In the genomic region with DNA sequence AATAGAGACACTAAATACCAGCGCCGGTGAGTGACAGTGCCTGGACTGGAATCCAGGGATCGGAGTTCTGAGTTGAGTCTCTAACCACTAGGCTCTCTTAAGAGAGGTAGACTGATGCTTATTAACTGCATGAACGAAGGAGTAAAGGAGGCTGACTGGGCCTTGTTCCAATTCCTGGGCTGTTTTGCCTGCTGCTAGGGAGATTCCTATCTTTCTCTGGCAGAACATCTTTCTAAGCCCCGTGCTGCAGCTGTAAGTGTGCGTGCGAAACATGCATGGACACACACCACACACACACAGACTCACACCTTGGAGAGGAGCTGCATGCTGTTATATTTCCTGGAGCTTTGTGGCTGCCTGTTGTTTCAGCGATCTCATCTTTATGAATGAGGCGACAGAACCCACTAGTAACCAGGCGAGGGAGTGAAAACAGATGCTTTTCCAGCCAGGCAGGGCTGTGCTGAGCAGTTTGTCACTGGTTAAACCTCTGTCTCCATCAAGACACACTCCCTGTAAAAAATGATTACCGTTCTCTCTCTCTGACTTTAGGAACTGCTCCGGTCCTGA, we compare ENCODE assay signal across 8 cellular contexts.
DNase-seq lines count a peak whose midpoint lies in the region; ATAC-seq lines count a peak whose summit lies in the region.

No MANE protein-coding gene starts in this region.

- H3K9me3 Mint-ChIP-seq in activated T-helper 2 cell treated with anti-CD3 and anti-CD28 coated beads, Interferon-gamma antibody, Interleukin-2, Interleukin-4, amounts not matched to agents 10 μg/mL and 5 μg/mL and 100 μg/mL, durations not matched to agents 14 hours and 24 hours and 36 hours, result no peaks in the 10 kb centered on the region
- H3K9me3 Mint-ChIP-seq in immature natural killer cell, result no peaks in the 10 kb centered on the region
- no peaks in the 10 kb centered on the region for H3K9me3 Mint-ChIP-seq in stimulated activated naive B cell treated with anti-CD40 and anti-IgM and Interleukin-4, amounts not matched to agents 10 μg/mL and 1 μg/mL and 100 μg/mL, for 72 hours

- peak overlapping the region; percentile 59 for H3K4me3 Mint-ChIP-seq in activated T-helper 2 cell treated with anti-CD3 and anti-CD28 coated beads, Interferon-gamma antibody, Interleukin-2, Interleukin-4, amounts not matched to agents 10 μg/mL and 5 μg/mL and 100 μg/mL, durations not matched to agents 14 hours and 24 hours and 36 hours (ENCODE audit: low read depth)
- H3K4me3 Mint-ChIP-seq in immature natural killer cell, result peak overlapping the region; percentile 66 to 83 (median 78)
- H3K4me3 Mint-ChIP-seq in stimulated activated naive B cell treated with anti-CD40 and anti-IgM and Interleukin-4, amounts not matched to agents 10 μg/mL and 1 μg/mL and 100 μg/mL, for 72 hours, result peak overlapping the region; percentile 37 to 42

- no peaks in the 10 kb centered on the region for H3K27me3 Mint-ChIP-seq in activated T-helper 2 cell treated with anti-CD3 and anti-CD28 coated beads, Interferon-gamma antibody, Interleukin-2, Interleukin-4, amounts not matched to agents 10 μg/mL and 5 μg/mL and 100 μg/mL, durations not matched to agents 14 hours and 24 hours and 36 hours (ENCODE audit: low read depth)
- peaks cover 6 to 9% (median 7%) of the 10 kb centered on the region in 3 donors for H3K27me3 Mint-ChIP-seq in immature natural killer cell (ENCODE audit: low read depth in 3 of 3)
- H3K27me3 Mint-ChIP-seq in stimulated activated naive B cell treated with anti-CD40 and anti-IgM and Interleukin-4, amounts not matched to agents 10 μg/mL and 1 μg/mL and 100 μg/mL, for 72 hours, result no peaks in the 10 kb centered on the region

- no peaks in the 10 kb centered on the region for H3K9me3 ChIP-seq in KOPT-K1 (ENCODE audit: insufficient read depth, low read length, poor library complexity, severe bottlenecking)

- ATAC-seq in GM21576 (IDR thresholded peaks at IDR 0.05; ENCODE audit: unreplicated experiment), result peak; percentile 24
- ATAC-seq in stimulated activated naive B cell treated with anti-CD40 and anti-IgM and Interleukin-4, amounts not matched to agents 10 μg/mL and 1 μg/mL and 100 μg/mL, for 72 hours (replicated peaks), result peak; percentile 56 to 59

- intact Hi-C loops in activated T-helper 2 cell treated with anti-CD3 and anti-CD28 coated beads, Interferon-gamma antibody, Interleukin-2, Interleukin-4, amounts not matched to agents 10 μg/mL and 5 μg/mL and 100 μg/mL, durations not matched to agents 14 hours and 24 hours and 36 hours (cut with micrococcal nuclease), result loop anchor here (1.0 to 5.0 kb wide), 8 partner anchors 11 to 186 kb away; no protein-coding TSS in a partner anchor

- peak overlapping the region; percentile 99 for H3K27ac Mint-ChIP-seq in activated T-helper 2 cell treated with anti-CD3 and anti-CD28 coated beads, Interferon-gamma antibody, Interleukin-2, Interleukin-4, amounts not matched to agents 10 μg/mL and 5 μg/mL and 100 μg/mL, durations not matched to agents 14 hours and 24 hours and 36 hours
- H3K27ac Mint-ChIP-seq in immature natural killer cell, result peak overlapping the region; percentile 90 to 96 (median 94)
- H3K27ac Mint-ChIP-seq in stimulated activated naive B cell treated with anti-CD40 and anti-IgM and Interleukin-4, amounts not matched to agents 10 μg/mL and 1 μg/mL and 100 μg/mL, for 72 hours, result peak overlapping the region; percentile 95

- H3K27ac ChIP-seq in KOPT-K1 (ENCODE audit: low read depth, low read length, poor library complexity, severe bottlenecking), result peak overlapping the region; percentile 83

- peaks cover 63% of the 10 kb centered on the region for H3K4me1 Mint-ChIP-seq in activated T-helper 2 cell treated with anti-CD3 and anti-CD28 coated beads, Interferon-gamma antibody, Interleukin-2, Interleukin-4, amounts not matched to agents 10 μg/mL and 5 μg/mL and 100 μg/mL, durations not matched to agents 14 hours and 24 hours and 36 hours (ENCODE audit: low read depth)
- H3K4me1 Mint-ChIP-seq in immature natural killer cell, result peaks cover 55 to 68% of the 10 kb centered on the region in 2 donors
- peaks cover 38 to 62% of the 10 kb centered on the region in 2 donors for H3K4me1 Mint-ChIP-seq in stimulated activated naive B cell treated with anti-CD40 and anti-IgM and Interleukin-4, amounts not matched to agents 10 μg/mL and 1 μg/mL and 100 μg/mL, for 72 hours

- no peaks in the 10 kb centered on the region for H3K36me3 ChIP-seq in KOPT-K1 (ENCODE audit: insufficient read depth, low read length)

- H3K36me3 Mint-ChIP-seq in activated T-helper 2 cell treated with anti-CD3 and anti-CD28 coated beads, Interferon-gamma antibody, Interleukin-2, Interleukin-4, amounts not matched to agents 10 μg/mL and 5 μg/mL and 100 μg/mL, durations not matched to agents 14 hours and 24 hours and 36 hours (ENCODE audit: low read depth), result peaks cover 3% of the 10 kb centered on the region
- no peaks in the 10 kb centered on the region for H3K36me3 Mint-ChIP-seq in immature natural killer cell
- H3K36me3 Mint-ChIP-seq in stimulated activated naive B cell treated with anti-CD40 and anti-IgM and Interleukin-4, amounts not matched to agents 10 μg/mL and 1 μg/mL and 100 μg/mL, for 72 hours, result no peaks in the 10 kb centered on the region

- peak; percentile 96 for DNase-seq in EH (ENCODE audit: low read depth)
- peak; percentile 53 for DNase-seq in activated T-helper 2 cell treated with anti-CD3 and anti-CD28 coated beads, Interferon-gamma antibody, Interleukin-2, Interleukin-4, amounts not matched to agents 10 μg/mL and 5 μg/mL and 100 μg/mL, durations not matched to agents 14 hours and 24 hours and 36 hours (ENCODE audit: low spot score)
- DNase-seq in immature natural killer cell, result peak; percentile 66 to 74 (median 70)
- no peak for DNase-seq in stimulated activated naive B cell treated with anti-CD40 and anti-IgM and Interleukin-4, amounts not matched to agents 10 μg/mL and 1 μg/mL and 100 μg/mL, for 72 hours
- DNase-seq in iPS-NIHi7 (ENCODE audit: extremely low spot score), result no peak
- DNase-seq in epidermal melanocyte (ENCODE audit: insufficient read length, low spot score), result no peak

Comparison
In these comparisons a context has a peak if more than half of its experiments do, and no peak if none do; other contexts are left out.
1. DNase-seq: peak in EH (single experiment), activated T-helper 2 cell treated with anti-CD3 and anti-CD28 coated beads, Interferon-gamma antibody, Interleukin-2, Interleukin-4, amounts not matched to agents 10 μg/mL and 5 μg/mL and 100 μg/mL, durations not matched to agents 14 hours and 24 hours and 36 hours (single experiment) and immature natural killer cell (3 of 3); none in stimulated activated naive B cell treated with anti-CD40 and anti-IgM and Interleukin-4, amounts not matched to agents 10 μg/mL and 1 μg/mL and 100 μg/mL, for 72 hours (single experiment), iPS-NIHi7 (single experiment) and epidermal melanocyte (single experiment).
2. Peak in every context shown above with its lines, with median percentiles within 50 percentile points of each other: H3K27ac Mint-ChIP-seq and H3K4me3 Mint-ChIP-seq.